In genomic region chr5:80239680-80240367, GRCh38 we compare ENCODE assay signal across 10 cellular contexts. TPM values are rescaled to one million over a fixed set of nuclear protein-coding genes. Genes with fewer than 3 reads are reported as not detected.
DNase-seq lines count a peak whose midpoint lies in the region; ATAC-seq and TF ChIP-seq lines count a peak whose summit lies in the region.
"Had no signal": no experiment of that assay in that cellular context is flagged by ENCODE, and none has a peak within 500 bp of the region (broad histone marks: within the 10 kb centered on the region; RNA-seq: fewer than 3 reads in every experiment).

No MANE protein-coding gene starts in this region.

- H3K27me3 ChIP-seq in left ventricle myocardium inferior (ENCODE audit: low read depth) (no peaks in the 10 kb centered on the region), tibial artery (no peaks in the 10 kb centered on the region)

- ATAC-seq in stimulated activated naive B cell treated with anti-CD40 and anti-IgM and Interleukin-4, amounts not matched to agents 10 μg/mL and 1 μg/mL and 100 μg/mL, for 72 hours (replicated peaks), result peak; percentile 69 to 70
- no peak for ATAC-seq in HG03571 (IDR thresholded peaks at IDR 0.05; ENCODE audit: unreplicated experiment)
- ATAC-seq in GM19023 (IDR thresholded peaks at IDR 0.05; ENCODE audit: unreplicated experiment), result no peak
- ATAC-seq: natural killer cell treated with Interleukin-12 subunit alpha and Interleukin-12 subunit beta and Interleukin-15 and Interleukin-18, amount 100 ng/mL, for 72 hours had no signal

- peak overlapping the region; percentile 75 for H3K27ac Mint-ChIP-seq in activated CD4-positive, alpha-beta memory T cell treated with anti-CD3 and anti-CD28 coated beads for 36 hours
- H3K27ac Mint-ChIP-seq in activated CD4-positive, alpha-beta memory T cell treated with anti-CD3 and anti-CD28 coated beads, Interleukin-2, amount 10 ng/mL, durations not matched to agents 7 days and 5 days, result no peak overlapping the region
- H3K27ac Mint-ChIP-seq in activated naive CD8-positive, alpha-beta T cell treated with anti-CD3 and anti-CD28 coated beads for 36 hours, result peak overlapping the region; percentile 78
- H3K27ac Mint-ChIP-seq in stimulated activated naive B cell treated with anti-CD40 and anti-IgM and Interleukin-4, amounts not matched to agents 10 μg/mL and 1 μg/mL and 100 μg/mL, for 72 hours, result peak overlapping the region; percentile 67
- H3K27ac Mint-ChIP-seq: natural killer cell treated with Interleukin-12 subunit alpha and Interleukin-12 subunit beta and Interleukin-15 and Interleukin-18, amount 100 ng/mL, for 72 hours had no signal

- peak overlapping the region; percentile 33 for H3K4me3 Mint-ChIP-seq in activated CD4-positive, alpha-beta memory T cell treated with anti-CD3 and anti-CD28 coated beads for 36 hours
- H3K4me3 Mint-ChIP-seq in activated CD4-positive, alpha-beta memory T cell treated with anti-CD3 and anti-CD28 coated beads, Interleukin-2, amount 10 ng/mL, durations not matched to agents 7 days and 5 days, result no peak overlapping the region
- peak overlapping the region; percentile 25 for H3K4me3 Mint-ChIP-seq in activated naive CD8-positive, alpha-beta T cell treated with anti-CD3 and anti-CD28 coated beads for 36 hours
- peak overlapping the region; percentile 29 to 33 for H3K4me3 Mint-ChIP-seq in stimulated activated naive B cell treated with anti-CD40 and anti-IgM and Interleukin-4, amounts not matched to agents 10 μg/mL and 1 μg/mL and 100 μg/mL, for 72 hours
- H3K4me3 Mint-ChIP-seq: natural killer cell treated with Interleukin-12 subunit alpha and Interleukin-12 subunit beta and Interleukin-15 and Interleukin-18, amount 100 ng/mL, for 72 hours had no signal

- peaks cover 6% of the 10 kb centered on the region for H3K36me3 ChIP-seq in left ventricle myocardium inferior
- H3K36me3 ChIP-seq in tibial artery, result no peaks in the 10 kb centered on the region

- peaks cover 9% of the 10 kb centered on the region for H3K9me3 ChIP-seq in left ventricle myocardium inferior (replicated peaks)
- H3K9me3 ChIP-seq in tibial artery, result no peaks in the 10 kb centered on the region

- H3K36me3 Mint-ChIP-seq in activated CD4-positive, alpha-beta memory T cell treated with anti-CD3 and anti-CD28 coated beads for 36 hours, result peaks cover 37% of the 10 kb centered on the region
- peaks cover 75% of the 10 kb centered on the region for H3K36me3 Mint-ChIP-seq in activated CD4-positive, alpha-beta memory T cell treated with anti-CD3 and anti-CD28 coated beads, Interleukin-2, amount 10 ng/mL, durations not matched to agents 7 days and 5 days (ENCODE audit: low read depth)
- peaks cover 39% of the 10 kb centered on the region for H3K36me3 Mint-ChIP-seq in activated naive CD8-positive, alpha-beta T cell treated with anti-CD3 and anti-CD28 coated beads for 36 hours
- H3K36me3 Mint-ChIP-seq in stimulated activated naive B cell treated with anti-CD40 and anti-IgM and Interleukin-4, amounts not matched to agents 10 μg/mL and 1 μg/mL and 100 μg/mL, for 72 hours, result peaks cover 22 to 24% of the 10 kb centered on the region in 2 donors

- H3K9me3 Mint-ChIP-seq in activated CD4-positive, alpha-beta memory T cell treated with anti-CD3 and anti-CD28 coated beads for 36 hours, result peaks cover 18% of the 10 kb centered on the region
- peaks cover 31% of the 10 kb centered on the region for H3K9me3 Mint-ChIP-seq in activated CD4-positive, alpha-beta memory T cell treated with anti-CD3 and anti-CD28 coated beads, Interleukin-2, amount 10 ng/mL, durations not matched to agents 7 days and 5 days
- peaks cover 18% of the 10 kb centered on the region for H3K9me3 Mint-ChIP-seq in activated naive CD8-positive, alpha-beta T cell treated with anti-CD3 and anti-CD28 coated beads for 36 hours
- peaks cover 6 to 7% of the 10 kb centered on the region in 2 donors for H3K9me3 Mint-ChIP-seq in stimulated activated naive B cell treated with anti-CD40 and anti-IgM and Interleukin-4, amounts not matched to agents 10 μg/mL and 1 μg/mL and 100 μg/mL, for 72 hours

- H3K4me3 ChIP-seq in left ventricle myocardium inferior (peak overlapping the region; percentile 13), tibial artery (no peak overlapping the region)

- POLR2A ChIA-PET in activated CD4-positive, alpha-beta memory T cell treated with anti-CD3 and anti-CD28 coated beads for 36 hours (lab: Charles Lee), result interaction anchor here (0.8 to 2.5 kb wide), 5 partner anchors 16 to 100 kb away, joined by 3 to 21 read pairs (median 3); partner anchors contain the start of gene SERINC5
- POLR2A ChIA-PET in activated CD4-positive, alpha-beta memory T cell treated with anti-CD3 and anti-CD28 coated beads, Interleukin-2, amount 10 ng/mL, durations not matched to agents 7 days and 5 days (lab: Charles Lee), result interaction anchor here (0.8 to 4.6 kb wide), 6 partner anchors 8 to 23 kb away, joined by 4 to 41 read pairs (median 4); partner anchors contain the start of gene SERINC5

- DNase-seq in activated CD4-positive, alpha-beta memory T cell treated with anti-CD3 and anti-CD28 coated beads for 36 hours, result no peak
- DNase-seq in activated CD4-positive, alpha-beta memory T cell treated with anti-CD3 and anti-CD28 coated beads, Interleukin-2, amount 10 ng/mL, durations not matched to agents 7 days and 5 days, result no peak
- no peak for DNase-seq in activated naive CD8-positive, alpha-beta T cell treated with anti-CD3 and anti-CD28 coated beads for 36 hours
- DNase-seq in left ventricle myocardium inferior, result no peak
- DNase-seq in stimulated activated naive B cell treated with anti-CD40 and anti-IgM and Interleukin-4, amounts not matched to agents 10 μg/mL and 1 μg/mL and 100 μg/mL, for 72 hours, result no peak
- DNase-seq in tibial artery, result no peak

- intact Hi-C loops in activated CD4-positive, alpha-beta memory T cell treated with anti-CD3 and anti-CD28 coated beads for 36 hours (cut with micrococcal nuclease), result loop anchor here (2.0 kb wide), 1 partner anchor 21 kb away; no protein-coding TSS in a partner anchor
- intact Hi-C loops in left ventricle myocardium inferior (cut with micrococcal nuclease) (no loop called here), tibial artery (cut with DNase I; ENCODE audit: low total_unique reads) (no loop called here)

- CTCF ChIA-PET in activated CD4-positive, alpha-beta memory T cell treated with anti-CD3 and anti-CD28 coated beads for 36 hours (lab: Charles Lee), result interaction anchor here (0.7 to 1.5 kb wide), 3 partner anchors 16 to 61 kb away, joined by 3 to 8 read pairs (median 3); partner anchors contain the start of gene SERINC5
- CTCF ChIA-PET in activated CD4-positive, alpha-beta memory T cell treated with anti-CD3 and anti-CD28 coated beads, Interleukin-2, amount 10 ng/mL, durations not matched to agents 7 days and 5 days (lab: Charles Lee), result interaction anchor here (1.0 to 1.7 kb wide), 3 partner anchors 15 to 148 kb away, joined by 4 to 5 read pairs (median 4); no protein-coding TSS in a partner anchor

- peaks cover 70% of the 10 kb centered on the region for H3K4me1 Mint-ChIP-seq in activated CD4-positive, alpha-beta memory T cell treated with anti-CD3 and anti-CD28 coated beads for 36 hours (ENCODE audit: low read depth)
- peaks cover 47% of the 10 kb centered on the region for H3K4me1 Mint-ChIP-seq in activated CD4-positive, alpha-beta memory T cell treated with anti-CD3 and anti-CD28 coated beads, Interleukin-2, amount 10 ng/mL, durations not matched to agents 7 days and 5 days
- peaks cover 62% of the 10 kb centered on the region for H3K4me1 Mint-ChIP-seq in activated naive CD8-positive, alpha-beta T cell treated with anti-CD3 and anti-CD28 coated beads for 36 hours
- peaks cover 23 to 52% of the 10 kb centered on the region in 2 donors for H3K4me1 Mint-ChIP-seq in stimulated activated naive B cell treated with anti-CD40 and anti-IgM and Interleukin-4, amounts not matched to agents 10 μg/mL and 1 μg/mL and 100 μg/mL, for 72 hours

- no peaks in the 10 kb centered on the region for H3K27me3 Mint-ChIP-seq in activated CD4-positive, alpha-beta memory T cell treated with anti-CD3 and anti-CD28 coated beads for 36 hours
- no peaks in the 10 kb centered on the region for H3K27me3 Mint-ChIP-seq in activated CD4-positive, alpha-beta memory T cell treated with anti-CD3 and anti-CD28 coated beads, Interleukin-2, amount 10 ng/mL, durations not matched to agents 7 days and 5 days
- no peaks in the 10 kb centered on the region for H3K27me3 Mint-ChIP-seq in activated naive CD8-positive, alpha-beta T cell treated with anti-CD3 and anti-CD28 coated beads for 36 hours
- no peaks in the 10 kb centered on the region for H3K27me3 Mint-ChIP-seq in stimulated activated naive B cell treated with anti-CD40 and anti-IgM and Interleukin-4, amounts not matched to agents 10 μg/mL and 1 μg/mL and 100 μg/mL, for 72 hours
- H3K27me3 Mint-ChIP-seq: natural killer cell treated with Interleukin-12 subunit alpha and Interleukin-12 subunit beta and Interleukin-15 and Interleukin-18, amount 100 ng/mL, for 72 hours had no signal

- H3K4me1 ChIP-seq in left ventricle myocardium inferior, result peaks cover 27% of the 10 kb centered on the region
- peaks cover 0 to 15% (median 5%) of the 10 kb centered on the region in 4 donors for H3K4me1 ChIP-seq in tibial artery

- peak overlapping the region; percentile 71 for H3K27ac ChIP-seq in left ventricle myocardium inferior (replicated peaks)
- H3K27ac ChIP-seq in tibial artery, result no peak overlapping the region
- H3K27ac ChIP-seq: KMS-11 had no signal

- no peak for TF ChIP-seq CTCF in left ventricle myocardium inferior (IDR thresholded peaks at IDR 0.05; ENCODE audit: borderline replicate concordance)
- TF ChIP-seq CTCF in tibial artery (IDR thresholded peaks at IDR 0.05), result no peak

RNA-seq across cellular contexts. Expression of gene SERINC5, which starts 16.0 kb away (rescaled TPM):
- total RNA-seq in activated CD4-positive, alpha-beta memory T cell treated with anti-CD3 and anti-CD28 coated beads for 36 hours, result 10 to 100 TPM; 42.8 to 48.0 TPM
- 10 to 100 TPM; 59.1 to 60.6 TPM for total RNA-seq in activated CD4-positive, alpha-beta memory T cell treated with anti-CD3 and anti-CD28 coated beads, Interleukin-2, amount 10 ng/mL, durations not matched to agents 7 days and 5 days
- 10 to 100 TPM; 22.0 to 25.1 TPM for total RNA-seq in activated naive CD8-positive, alpha-beta T cell treated with anti-CD3 and anti-CD28 coated beads for 36 hours
- 12.2 TPM for total RNA-seq in left ventricle myocardium inferior

Comparison
In these comparisons a context has a peak if more than half of its experiments do, and no peak if none do; other contexts are left out.
1. ATAC-seq: peak in stimulated activated naive B cell treated with anti-CD40 and anti-IgM and Interleukin-4, amounts not matched to agents 10 μg/mL and 1 μg/mL and 100 μg/mL, for 72 hours (2 of 2); none in HG03571 (single experiment) and GM19023 (single experiment).